16 cellular contexts compared by ENCODE assay signal in genomic region chr2:8918412-8918811, GRCh38.
DNase-seq lines count a peak whose midpoint lies in the region; ATAC-seq, FAIRE-seq and TF ChIP-seq lines count a peak whose summit lies in the region.
"Had no signal": no experiment of that assay in that cellular context is flagged by ENCODE, and none has a peak within 500 bp of the region (broad histone marks: within the 10 kb centered on the region; RNA-seq: fewer than 3 reads in every experiment).

No MANE protein-coding gene starts in this region.

- H3K36me3 Mint-ChIP-seq in CD8-positive, alpha-beta T cell, result no peaks in the 10 kb centered on the region
- H3K36me3 Mint-ChIP-seq: CD4-positive, CD25-positive, alpha-beta regulatory T cell had no signal

- ATAC-seq in GM21381 (IDR thresholded peaks at IDR 0.05; ENCODE audit: unreplicated experiment), result no peak
- no peak for ATAC-seq in CD8-positive, alpha-beta T cell

- TF ChIP-seq CTCF in LNCaP clone FGC (IDR thresholded peaks at IDR 0.05; ENCODE audit: control insufficient read depth, extremely low read depth, insufficient read depth) (no peak), VCaP (conservative IDR thresholded peaks at IDR 0.05) (no peak)
- no peak for TF ChIP-seq CTCF in CD8-positive, alpha-beta T cell (IDR thresholded peaks at IDR 0.05)

- intact Hi-C loops in CD8-positive, alpha-beta T cell (cut with DNase I, micrococcal nuclease), result no loop called here

- DNase-seq in DMS153 (lab: John Stamatoyannopoulos, UW), result peak; percentile 61
- peak; percentile 21 for DNase-seq in LNCaP clone FGC (ENCODE audit: low read depth)
- peak; percentile 63 for DNase-seq in small intestine
- no peak for DNase-seq in NCI-H1417 treated with DMSO at 0.1 percent for 48 hours (lab: John Stamatoyannopoulos, UW)
- no peak for DNase-seq in CD8-positive, alpha-beta T cell
- DNase-seq: ACHN; CD4-positive, CD25-positive, alpha-beta regulatory T cell; DMS53; GF-D8; GM23248; H7 had no signal

- H3K36me3 ChIP-seq in small intestine (ENCODE audit: control insufficient read depth in 2 of 2, insufficient read depth in 2 of 2, low read length in 2 of 2), result no peaks in the 10 kb centered on the region
- H3K36me3 ChIP-seq in CD8-positive, alpha-beta T cell (ENCODE audit: insufficient read depth, low read length), result no peaks in the 10 kb centered on the region

- H3K4me1 Mint-ChIP-seq in CD8-positive, alpha-beta T cell (ENCODE audit: low read depth), result no peaks in the 10 kb centered on the region
- H3K4me1 Mint-ChIP-seq: CD4-positive, CD25-positive, alpha-beta regulatory T cell had no signal

- H3K4me3 Mint-ChIP-seq in CD8-positive, alpha-beta T cell, result no peak overlapping the region
- H3K4me3 Mint-ChIP-seq: CD4-positive, CD25-positive, alpha-beta regulatory T cell had no signal

- peak overlapping the region; percentile 66 for H3K27ac ChIP-seq in VCaP
- H3K27ac ChIP-seq in small intestine (ENCODE audit: low read depth in 1 of 2, low read length in 1 of 2), result no peak overlapping the region
- no peak overlapping the region for H3K27ac ChIP-seq in CD8-positive, alpha-beta T cell (ENCODE audit: low read depth, low read length)
- H3K27ac ChIP-seq: BLaER1 treated with 17β-estradiol and CSF1 and Interleukin-3, amounts not matched to agents 10 nM and 100 nM; GM23248; HL-60 had no signal

- no peaks in the 10 kb centered on the region for H3K27me3 Mint-ChIP-seq in CD8-positive, alpha-beta T cell (ENCODE audit: low read depth)

- H3K4me3 ChIP-seq in LNCaP clone FGC (ENCODE audit: low read depth, low read length) (no peak overlapping the region), small intestine (ENCODE audit: low read depth in 1 of 2, low read length in 2 of 2) (no peak overlapping the region)
- H3K4me3 ChIP-seq in CD8-positive, alpha-beta T cell (ENCODE audit: low read depth, low read length), result no peak overlapping the region
- H3K4me3 ChIP-seq: BLaER1 treated with 17β-estradiol and CSF1 and Interleukin-3, amounts not matched to agents 10 nM and 100 nM; GM23248 had no signal

- CTCF ChIA-PET in CD8-positive, alpha-beta T cell (lab: Charles Lee), result no interaction called here

- no peak for FAIRE-seq in small intestine (lab: Jason Lieb, UNC)
- FAIRE-seq: GM19239 had no signal

- WGBS in small intestine, 3 donors, result 25 to 59% (median 42%) methylated on average over 1 of the region's 1 CpG

- peaks cover 3% of the 10 kb centered on the region for H3K9me3 Mint-ChIP-seq in CD8-positive, alpha-beta T cell

- no peaks in the 10 kb centered on the region for H3K9me3 ChIP-seq in small intestine (ENCODE audit: control insufficient read depth, low read depth)
- no peaks in the 10 kb centered on the region for H3K9me3 ChIP-seq in CD8-positive, alpha-beta T cell (ENCODE audit: low read length)

- POLR2A ChIA-PET in CD8-positive, alpha-beta T cell (lab: Charles Lee), result no interaction called here

- no peaks in the 10 kb centered on the region for H3K27me3 ChIP-seq in small intestine (ENCODE audit: control insufficient read depth in 2 of 2, insufficient read depth in 2 of 2, low read length in 2 of 2)
- H3K27me3 ChIP-seq in CD8-positive, alpha-beta T cell (ENCODE audit: insufficient read depth, low read length), result no peaks in the 10 kb centered on the region
- H3K27me3 ChIP-seq: BLaER1 treated with 17β-estradiol and CSF1 and Interleukin-3, amounts not matched to agents 10 nM and 100 nM had no signal

- no peaks in the 10 kb centered on the region for H3K4me1 ChIP-seq in small intestine (ENCODE audit: control insufficient read depth in 2 of 2, insufficient read depth in 1 of 2, low read depth in 1 of 2, low read length in 1 of 2)
- H3K4me1 ChIP-seq in CD8-positive, alpha-beta T cell (ENCODE audit: insufficient read depth, low read length), result no peaks in the 10 kb centered on the region
- H3K4me1 ChIP-seq: BLaER1 treated with 17β-estradiol and CSF1 and Interleukin-3, amounts not matched to agents 10 nM and 100 nM had no signal

- no peak overlapping the region for H3K27ac Mint-ChIP-seq in CD8-positive, alpha-beta T cell
- H3K27ac Mint-ChIP-seq: CD4-positive, CD25-positive, alpha-beta regulatory T cell had no signal

Comparison
In these comparisons a context has a peak if more than half of its experiments do, and no peak if none do; other contexts are left out.
1. DNase-seq: peak in DMS153 (single experiment), LNCaP clone FGC (single experiment) and small intestine (single experiment); none in NCI-H1417 treated with DMSO at 0.1 percent for 48 hours (single experiment) and CD8-positive, alpha-beta T cell (0 of 7).